Comparison of ENCODE assay signal across 8 cellular contexts in genomic region chr6:130293800-130294199, GRCh38.
DNase-seq lines count a peak whose midpoint lies in the region; ATAC-seq and TF ChIP-seq lines count a peak whose summit lies in the region.

No MANE protein-coding gene starts in this region.

- H3K4me2 ChIP-seq in KMS-11: no peak overlapping the region

- no peak overlapping the region for H2AFZ ChIP-seq in KMS-11 (ENCODE audit: low read depth)

- no peaks in the 10 kb centered on the region for H4K20me1 ChIP-seq in KMS-11 (ENCODE audit: insufficient read depth)

- H3K4me1 ChIP-seq in KMS-11 (ENCODE audit: low read depth, poor library complexity, severe bottlenecking): no peaks in the 10 kb centered on the region

- H3K27me3 ChIP-seq in KMS-11 (ENCODE audit: insufficient read depth, low read depth): no peaks in the 10 kb centered on the region

- no peak overlapping the region for H3K4me3 ChIP-seq in KMS-11 (IDR thresholded peaks at IDR 0.05; ENCODE audit: insufficient read depth, low read depth, low read length)
- H3K4me3 ChIP-seq in fibroblast of villous mesenchyme (ENCODE audit: low read depth, low read length): no peak overlapping the region

- no peaks in the 10 kb centered on the region for H3K36me3 ChIP-seq in KMS-11 (ENCODE audit: insufficient read depth)

- TF ChIP-seq CTCF in KMS-11 (conservative IDR thresholded peaks at IDR 0.05; ENCODE audit: low read depth, low read length) (peak; percentile 51; the same call in 1 of the 2 replicates), fibroblast of villous mesenchyme (IDR thresholded peaks at IDR 0.05; ENCODE audit: insufficient read depth, low read depth, low read length) (peak; percentile 69)

- H3K9ac ChIP-seq in KMS-11: no peak overlapping the region

- no peak overlapping the region for H3K27ac ChIP-seq in KMS-11

- H3K79me2 ChIP-seq in KMS-11 (ENCODE audit: insufficient read depth, low read depth): no peaks in the 10 kb centered on the region

- peak; percentile 72 for ATAC-seq in GM19043 (IDR thresholded peaks at IDR 0.05; ENCODE audit: low read depth, unreplicated experiment)

- DNase-seq in CMK (ENCODE audit: low read depth) (peak; percentile 21), fibroblast of villous mesenchyme (ENCODE audit: low read depth) (peak; percentile 69), smooth muscle cell of the brain vasculature (ENCODE audit: low read depth, low spot score) (peak; percentile 24), NCI-H526 treated with DMSO at 0.1 percent for 48 hours (lab: John Stamatoyannopoulos, UW) (no peak)
- DNase-seq in activated CD4-positive, alpha-beta T cell treated with anti-CD3 and anti-CD28 coated beads for 4 hours: peak; percentile 4 to 15
- DNase-seq in activated CD4-positive, CD25-positive, alpha-beta regulatory T cell treated with anti-CD3 and anti-CD28 coated beads, Interleukin-2, amount 50 U/mL, for 72 hours: no peak

Comparison
In these comparisons a context has a peak if more than half of its experiments do, and no peak if none do; other contexts are left out.
1. DNase-seq: peak in CMK (single experiment), activated CD4-positive, alpha-beta T cell treated with anti-CD3 and anti-CD28 coated beads for 4 hours (2 of 2), fibroblast of villous mesenchyme (single experiment) and smooth muscle cell of the brain vasculature (single experiment); none in activated CD4-positive, CD25-positive, alpha-beta regulatory T cell treated with anti-CD3 and anti-CD28 coated beads, Interleukin-2, amount 50 U/mL, for 72 hours (single experiment) and NCI-H526 treated with DMSO at 0.1 percent for 48 hours (single experiment).